ENCODE assay signal across 9 cellular contexts in genomic region chr1:78619803-78620579, GRCh38. TPM values are rescaled to one million over a fixed set of nuclear protein-coding genes. Genes with fewer than 3 reads are reported as not detected.
DNase-seq lines count a peak whose midpoint lies in the region; ATAC-seq and FAIRE-seq lines count a peak whose summit lies in the region.
"Had no signal": no experiment of that assay in that cellular context is flagged by ENCODE, and none has a peak within 500 bp of the region (broad histone marks: within the 10 kb centered on the region; RNA-seq: fewer than 3 reads in every experiment).

Gene IFI44L (plus strand): TSS chr1:78620448. CDS start chr1:78627916, 7,468 bp downstream.

- peaks cover 67% of the 10 kb centered on the region for H3K4me1 Mint-ChIP-seq in stimulated activated memory B cell treated with anti-CD40 and anti-IgM and Interleukin-4, amounts not matched to agents 10 μg/mL and 1 μg/mL and 100 μg/mL, for 72 hours

- DNase-seq in NCI-H510A treated with DMSO at 0.1 percent for 48 hours (lab: John Stamatoyannopoulos, UW) (no peak), posterior vena cava (ENCODE audit: low spot score) (no peak)

- H3K27me3 ChIP-seq in mucosa of rectum (ENCODE audit: control insufficient read depth in 2 of 2, insufficient read depth in 2 of 2, low read length in 2 of 2): no peaks in the 10 kb centered on the region

- no peaks in the 10 kb centered on the region for H3K9me3 Mint-ChIP-seq in stimulated activated memory B cell treated with anti-CD40 and anti-IgM and Interleukin-4, amounts not matched to agents 10 μg/mL and 1 μg/mL and 100 μg/mL, for 72 hours
- H3K9me3 Mint-ChIP-seq: neural crest cell had no signal

- H3K27ac Mint-ChIP-seq in stimulated activated memory B cell treated with anti-CD40 and anti-IgM and Interleukin-4, amounts not matched to agents 10 μg/mL and 1 μg/mL and 100 μg/mL, for 72 hours: peak within 1 kb of the TSS; percentile 59

- peak; percentile 75 for FAIRE-seq in colon (lab: Jason Lieb, UNC)

- peak; percentile 45 for ATAC-seq in GM19025 (IDR thresholded peaks at IDR 0.05; ENCODE audit: low read depth, unreplicated experiment)
- ATAC-seq in HG03196 (IDR thresholded peaks at IDR 0.05; ENCODE audit: unreplicated experiment): peak; percentile 50
- peak; percentile 31 to 33 for ATAC-seq in activated CD4-positive, CD25-positive, alpha-beta regulatory T cell treated with anti-CD3 and anti-CD28 coated beads, Interleukin-2, amount 50 U/mL, for 24 hours
- ATAC-seq in stimulated activated memory B cell treated with anti-CD40 and anti-IgM and Interleukin-4, amounts not matched to agents 10 μg/mL and 1 μg/mL and 100 μg/mL, for 72 hours: no peak

- H3K27ac ChIP-seq in mucosa of rectum (ENCODE audit: low read depth in 2 of 2, low read length in 2 of 2): peak within 1 kb of the TSS; percentile 28 to 59

- H3K36me3 ChIP-seq in mucosa of rectum (ENCODE audit: control insufficient read depth in 2 of 2, insufficient read depth in 2 of 2, low read length in 2 of 2): no peaks in the 10 kb centered on the region

- intact Hi-C loops in posterior vena cava (cut with DNase I): loop anchor here (5.0 to 10.0 kb wide), 3 partner anchors 55 to 627 kb away; no protein-coding TSS in a partner anchor

- peaks cover 9% of the 10 kb centered on the region for H3K36me3 Mint-ChIP-seq in stimulated activated memory B cell treated with anti-CD40 and anti-IgM and Interleukin-4, amounts not matched to agents 10 μg/mL and 1 μg/mL and 100 μg/mL, for 72 hours

- H3K4me1 ChIP-seq in mucosa of rectum (ENCODE audit: control insufficient read depth in 2 of 2, insufficient read depth in 2 of 2, low read length in 2 of 2): peaks cover 0 to 3% of the 10 kb centered on the region in 2 donors

- peak within 1 kb of the TSS; percentile 40 to 68 for H3K4me3 ChIP-seq in mucosa of rectum (ENCODE audit: low read length in 2 of 2)

- H3K27me3 Mint-ChIP-seq in stimulated activated memory B cell treated with anti-CD40 and anti-IgM and Interleukin-4, amounts not matched to agents 10 μg/mL and 1 μg/mL and 100 μg/mL, for 72 hours: no peaks in the 10 kb centered on the region

- no peaks in the 10 kb centered on the region for H3K9me3 ChIP-seq in mucosa of rectum (ENCODE audit: control insufficient read depth in 2 of 2, low read length in 2 of 2)

- peak within 1 kb of the TSS; percentile 30 to 44 for H3K9ac ChIP-seq in mucosa of rectum (ENCODE audit: low read depth in 1 of 2, low read length in 2 of 2)

- peak within 1 kb of the TSS; percentile 55 for H3K4me3 Mint-ChIP-seq in stimulated activated memory B cell treated with anti-CD40 and anti-IgM and Interleukin-4, amounts not matched to agents 10 μg/mL and 1 μg/mL and 100 μg/mL, for 72 hours
- H3K4me3 Mint-ChIP-seq: neural crest cell had no signal

RNA-seq across cellular contexts. Expression of gene IFI44L, which starts in this region (rescaled TPM):
- total RNA-seq in posterior vena cava: 10 to 100 TPM in 1 of 2 donors, 1 to 10 TPM in 1; 9.9 to 36.4 TPM
